ENCODE assay signal across 3 cellular contexts in genomic region chr7:12967322-12967721, GRCh38.
TF ChIP-seq lines count a peak whose summit lies in the region.

No MANE protein-coding gene starts in this region.

TF ChIP-seq in HepG2, 621 proteins besides CTCF, POLR2A, EP300 and RAD21:
- TF ChIP-seq CEBPB (IDR thresholded peaks at IDR 0.05; ENCODE audit: borderline replicate concordance, low read depth, low read length) = peak; percentile 21; the same call in 1 of the 2 replicates
- TF ChIP-seq IRF2 (CRISPR knock-in tag; IDR thresholded peaks at IDR 0.05) = no peak

TF ChIP-seq in IMR-90, 13 proteins besides CTCF, POLR2A, EP300 and RAD21:
- TF ChIP-seq FOS (IDR thresholded peaks at IDR 0.05; ENCODE audit: low read depth, low read length) = no peak
- no peak for TF ChIP-seq RCOR1 (IDR thresholded peaks at IDR 0.05; ENCODE audit: insufficient replicate concordance, low read length)
- no peak for TF ChIP-seq CHD1 (IDR thresholded peaks at IDR 0.05; ENCODE audit: low read depth, low read length)
- no peak for TF ChIP-seq BHLHE40 (IDR thresholded peaks at IDR 0.05; ENCODE audit: low read depth, low read length)
- no peak for TF ChIP-seq SMC3 (IDR thresholded peaks at IDR 0.05; ENCODE audit: low read depth, low read length)
- peak; percentile 69 for TF ChIP-seq CEBPB (IDR thresholded peaks at IDR 0.05; ENCODE audit: low read depth, low read length)

TF ChIP-seq in H1, 55 proteins besides CTCF, POLR2A, EP300 and RAD21:
- TF ChIP-seq CEBPB (IDR thresholded peaks at IDR 0.05; ENCODE audit: low read depth, low read length) (peak; percentile 20; the same call in 1 of the 2 replicates), SIRT6 (IDR thresholded peaks at IDR 0.05; ENCODE audit: low read length) (no peak)
